In the genomic region with DNA sequence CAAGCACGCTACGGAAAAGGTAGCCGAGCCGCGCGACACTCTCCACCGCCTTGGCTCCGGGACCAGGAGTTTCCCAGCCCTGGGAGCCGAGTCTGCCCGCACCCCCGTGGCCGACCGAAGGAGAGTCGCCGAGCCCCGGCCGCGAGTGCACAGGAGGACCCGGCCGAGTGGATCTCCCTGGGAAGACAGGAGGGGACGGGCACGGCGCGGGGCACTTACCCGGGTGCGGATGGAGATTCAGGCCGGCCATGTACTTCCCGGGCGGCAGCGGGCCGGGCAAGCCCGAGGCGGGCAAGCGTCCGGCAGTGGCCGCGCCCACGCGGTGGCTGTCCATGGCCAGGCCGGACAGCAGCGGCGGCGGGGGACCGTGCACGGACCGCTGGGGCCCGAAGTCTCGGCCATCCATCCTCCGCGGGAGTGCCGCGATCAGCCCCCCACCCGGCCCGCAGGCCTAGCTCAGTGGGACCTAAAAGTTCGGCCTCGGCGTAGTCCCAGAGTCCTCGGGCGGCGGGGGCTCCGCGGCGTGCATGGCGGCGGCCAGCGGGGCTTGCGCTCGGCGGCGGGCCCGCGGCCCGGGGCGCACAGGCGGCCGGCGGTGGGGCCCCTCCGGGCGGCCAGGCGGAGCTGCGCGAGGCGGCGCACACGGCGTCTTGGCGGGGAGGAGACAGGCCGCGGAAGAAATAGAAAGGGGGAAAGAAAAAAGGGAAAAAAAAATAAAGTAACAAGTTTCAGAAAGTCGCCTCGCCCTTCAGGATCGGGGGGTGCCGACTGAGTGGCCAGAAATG, we compare ENCODE assay signal across 8 cellular contexts. TPM values are rescaled to one million over a fixed set of nuclear protein-coding genes. Genes with fewer than 3 reads are reported as not detected.
A peak's percentile ranks its signal among the peaks of the same experiment; 100 is the strongest.
DNase-seq lines count a peak whose midpoint lies in the region; ATAC-seq and TF ChIP-seq lines count a peak whose summit lies in the region.

No MANE protein-coding gene starts in this region.

- peak overlapping the region; percentile 95 for H3K9ac ChIP-seq in HUES6 (ENCODE audit: low read length)

- intact Hi-C loops in stomach (cut with DNase I; ENCODE audit: low total_unique reads): no loop called here

- no peaks in the 10 kb centered on the region for H3K9me3 ChIP-seq in HUES6 (ENCODE audit: control insufficient read depth, insufficient read depth, low read depth, low read length)
- no peaks in the 10 kb centered on the region for H3K9me3 ChIP-seq in stomach

- no peak for TF ChIP-seq EP300 in stomach (IDR thresholded peaks at IDR 0.05)

- no peak for ATAC-seq in GM18907 (IDR thresholded peaks at IDR 0.05; ENCODE audit: unreplicated experiment)
- no peak for ATAC-seq in HG02840 (IDR thresholded peaks at IDR 0.05; ENCODE audit: low FRiP score, unreplicated experiment)

- H3K27me3 ChIP-seq in BJ (ENCODE audit: control insufficient read depth, insufficient read depth, low read length): no peaks in the 10 kb centered on the region
- H3K27me3 ChIP-seq in HUES6 (ENCODE audit: control insufficient read depth, insufficient read depth, low read length): peaks cover 58% of the 10 kb centered on the region
- H3K27me3 ChIP-seq in kidney epithelial cell (ENCODE audit: control insufficient read depth, insufficient read depth, low read length): no peaks in the 10 kb centered on the region
- peaks cover 0 to 16% (median 0%) of the 10 kb centered on the region in 3 donors for H3K27me3 ChIP-seq in stomach

- no peak for TF ChIP-seq POLR2A in stomach (IDR thresholded peaks at IDR 0.05)

- CTCF ChIA-PET in BJ (lab: Yijun Ruan, JAX): interaction anchor here (0.6 to 1.2 kb wide), 2 partner anchors 23 to 181 kb away, joined by 3 to 4 read pairs; no protein-coding TSS in a partner anchor

- peak overlapping the region; percentile 67 for H3K4me3 ChIP-seq in BJ (ENCODE audit: low read depth, low read length)
- H3K4me3 ChIP-seq in HUES6 (ENCODE audit: low read depth, low read length): peak overlapping the region; percentile 69
- peak overlapping the region; percentile 95 for H3K4me3 ChIP-seq in astrocyte of the spinal cord (ENCODE audit: low read depth, low read length)
- H3K4me3 ChIP-seq in kidney epithelial cell (ENCODE audit: low read depth, low read length): peak overlapping the region; percentile 78
- H3K4me3 ChIP-seq in stomach: peak overlapping the region; percentile 63 to 93 (median 82)

- no peak for TF ChIP-seq CTCF in BJ (IDR thresholded peaks at IDR 0.05; ENCODE audit: insufficient read depth, low read depth, low read length)
- TF ChIP-seq CTCF in astrocyte of the spinal cord (IDR thresholded peaks at IDR 0.05; ENCODE audit: low read depth, low read length): no peak
- no peak for TF ChIP-seq CTCF in kidney epithelial cell (IDR thresholded peaks at IDR 0.05; ENCODE audit: insufficient read depth, low read length, poor library complexity, severe bottlenecking)
- no peak for TF ChIP-seq CTCF in stomach (IDR thresholded peaks at IDR 0.05)

- WGBS in stomach, 5 donors: 0 to 1% (median 1%) methylated on average over 22 to 93 of the region's 93 CpGs

- in situ Hi-C loops in astrocyte of the spinal cord (cut with HindIII; ENCODE audit: low sequenced_read_pairs): no loop called here

- H3K36me3 ChIP-seq in BJ (ENCODE audit: control insufficient read depth, insufficient read depth, low read length) (peaks cover 7% of the 10 kb centered on the region), HUES6 (ENCODE audit: control insufficient read depth, insufficient read depth, low read length) (no peaks in the 10 kb centered on the region), kidney epithelial cell (ENCODE audit: control insufficient read depth, insufficient read depth, low read length) (no peaks in the 10 kb centered on the region), stomach (no peaks in the 10 kb centered on the region)

- DNase-seq in BJ (ENCODE audit: low read depth) (no peak), astrocyte of the spinal cord (ENCODE audit: low read depth, low spot score) (no peak), kidney epithelial cell (ENCODE audit: low read depth) (no peak), stomach (peak; percentile 35), HuH-7 (ENCODE audit: low spot score) (no peak)

- peaks cover 31% of the 10 kb centered on the region for H3K4me1 ChIP-seq in HUES6 (ENCODE audit: control insufficient read depth, insufficient read depth, low read length)
- peaks cover 23 to 36% (median 33%) of the 10 kb centered on the region in 4 donors for H3K4me1 ChIP-seq in stomach

- H3K27ac ChIP-seq in HUES6 (ENCODE audit: low read depth, low read length) (peak overlapping the region; percentile 97; the same call in 1 of the 2 replicates), stomach (peak overlapping the region; percentile 94 to 100 (median 99))

- POLR2A ChIA-PET in BJ (lab: Charles Lee): interaction anchor here (0.6 kb wide), 1 partner anchor 611 kb away, joined by 6 read pairs; no protein-coding TSS in a partner anchor

RNA-seq across cellular contexts. Expression of gene TNRC18, which starts 2.6 kb away (rescaled TPM):
- polyA plus RNA-seq in BJ (2011; rRNA removed): 18.1 and 20.1 TPM in 2 replicates
- polyA minus RNA-seq in BJ (2011; rRNA and poly(A)+ RNA removed): 33.3 and 39.5 TPM in 2 replicates
- 31.6 and 38.4 TPM in 2 replicates for total RNA-seq in kidney epithelial cell
- total RNA-seq in stomach: 100 to 1,000 TPM in 3 of 5 donors, 10 to 100 TPM in 2; 72.5 to 463 (median 108) TPM
- polyA plus RNA-seq in stomach: 10 to 100 TPM in 2 of 3 donors, 1 to 10 TPM in 1; 8.5 to 29.4 (median 11.2) TPM
